Comparison of ENCODE assay signal across 29 cellular contexts in genomic region chr11:1803246-1803645, GRCh38. TPM values are rescaled to one million over a fixed set of nuclear protein-coding genes. Genes with fewer than 3 reads are reported as not detected.
"Had no signal": no experiment of that assay in that cellular context is flagged by ENCODE, and none has a peak within 500 bp of the region (broad histone marks: within the 10 kb centered on the region; RNA-seq: fewer than 3 reads in every experiment).

No MANE protein-coding gene starts in this region.

- H3K4me3 ChIP-seq: ovary, psoas muscle, right lobe of liver, sigmoid colon, suprapubic skin, testis, tibial artery, transverse colon, upper lobe of right lung, uterus had no signal

- H3K36me3 Mint-ChIP-seq: naive thymus-derived CD4-positive, alpha-beta T cell; stimulated activated effector memory CD8-positive, alpha-beta T cell treated with anti-CD3 and anti-CD28 coated beads, Interleukin-12 subunit alpha, Interleukin-12 subunit beta, amount 100 ng/mL, for 72 hours; stimulated activated naive B cell treated with anti-CD40 and anti-IgM and Interleukin-4, amounts not matched to agents 10 μg/mL and 1 μg/mL and 100 μg/mL, for 72 hours; type B pancreatic cell had no signal

- H3K27ac Mint-ChIP-seq: naive thymus-derived CD4-positive, alpha-beta T cell; nephron; progenitor cell of endocrine pancreas; stimulated activated effector memory CD8-positive, alpha-beta T cell treated with anti-CD3 and anti-CD28 coated beads, Interleukin-12 subunit alpha, Interleukin-12 subunit beta, amount 100 ng/mL, for 72 hours; stimulated activated naive B cell treated with anti-CD40 and anti-IgM and Interleukin-4, amounts not matched to agents 10 μg/mL and 1 μg/mL and 100 μg/mL, for 72 hours; stimulated activated naive CD8-positive, alpha-beta T cell treated with anti-CD3 and anti-CD28 coated beads, Interleukin-15, Interleukin-2, amounts not matched to agents 100 ng/mL and 50 ng/mL, for 24 hours; type B pancreatic cell had no signal

- H3K36me3 ChIP-seq: ovary, right lobe of liver, sigmoid colon, suprapubic skin, tibial artery, transverse colon, upper lobe of right lung, uterus had no signal

- H3K4me3 Mint-ChIP-seq: naive thymus-derived CD4-positive, alpha-beta T cell; nephron; stimulated activated effector memory CD8-positive, alpha-beta T cell treated with anti-CD3 and anti-CD28 coated beads, Interleukin-12 subunit alpha, Interleukin-12 subunit beta, amount 100 ng/mL, for 72 hours; stimulated activated naive B cell treated with anti-CD40 and anti-IgM and Interleukin-4, amounts not matched to agents 10 μg/mL and 1 μg/mL and 100 μg/mL, for 72 hours; stimulated activated naive CD8-positive, alpha-beta T cell treated with anti-CD3 and anti-CD28 coated beads, Interleukin-15, Interleukin-2, amounts not matched to agents 100 ng/mL and 50 ng/mL, for 24 hours; type B pancreatic cell had no signal

- H3K9ac ChIP-seq: parathyroid adenoma had no signal

- H3K27ac ChIP-seq: ovary, parathyroid adenoma, psoas muscle, right lobe of liver, sigmoid colon, suprapubic skin, testis, tibial artery, transverse colon, upper lobe of right lung, uterus had no signal

- H3K27me3 ChIP-seq: ovary, right lobe of liver, testis, uterus had no signal

- H3K27me3 Mint-ChIP-seq: stimulated activated naive CD8-positive, alpha-beta T cell treated with anti-CD3 and anti-CD28 coated beads, Interleukin-15, Interleukin-2, amounts not matched to agents 100 ng/mL and 50 ng/mL, for 24 hours had no signal

- ATAC-seq: naive thymus-derived CD4-positive, alpha-beta T cell; psoas muscle; right cardiac atrium; right lobe of liver; stimulated activated effector memory CD8-positive, alpha-beta T cell treated with anti-CD3 and anti-CD28 coated beads, Interleukin-12 subunit alpha, Interleukin-12 subunit beta, amount 100 ng/mL, for 72 hours; stimulated activated naive B cell treated with anti-CD40 and anti-IgM and Interleukin-4, amounts not matched to agents 10 μg/mL and 1 μg/mL and 100 μg/mL, for 72 hours; upper lobe of right lung had no signal

- H3K9me3 ChIP-seq: ovary, psoas muscle, right lobe of liver, sigmoid colon, suprapubic skin, testis, tibial artery, transverse colon, upper lobe of right lung, uterus had no signal

- DNase-seq: naive thymus-derived CD4-positive, alpha-beta T cell; occipital lobe; ovary; psoas muscle; right cardiac atrium; right lobe of liver; sigmoid colon; small intestine; stimulated activated CD4-positive, alpha-beta T cell treated with anti-CD3 and anti-CD28 coated beads, Interleukin-15, amount 100 ng/mL, for 24 hours; stimulated activated CD4-positive, alpha-beta T cell treated with anti-CD3 and anti-CD28 coated beads, Interleukin-2, amount 100 ng/mL, for 24 hours; stimulated activated CD4-positive, alpha-beta T cell treated with anti-CD3 and anti-CD28 coated beads, Interleukin-2, amount 100 ng/mL, for 48 hours; stimulated activated CD4-positive, alpha-beta T cell treated with anti-CD3 and anti-CD28 coated beads, Interleukin-4, amount 100 ng/mL, for 24 hours; stimulated activated naive B cell treated with anti-CD40 and anti-IgM and Interleukin-4, amounts not matched to agents 10 μg/mL and 1 μg/mL and 100 μg/mL, for 72 hours; stimulated activated naive CD4-positive, alpha-beta T cell treated with Interleukin-2 at 50 U/mL for 16 hours; substantia nigra; testis; tibial artery; transverse colon; upper lobe of right lung; uterus had no signal

- H3K9me3 Mint-ChIP-seq: naive thymus-derived CD4-positive, alpha-beta T cell; nephron; stimulated activated effector memory CD8-positive, alpha-beta T cell treated with anti-CD3 and anti-CD28 coated beads, Interleukin-12 subunit alpha, Interleukin-12 subunit beta, amount 100 ng/mL, for 72 hours; stimulated activated naive B cell treated with anti-CD40 and anti-IgM and Interleukin-4, amounts not matched to agents 10 μg/mL and 1 μg/mL and 100 μg/mL, for 72 hours; stimulated activated naive CD8-positive, alpha-beta T cell treated with anti-CD3 and anti-CD28 coated beads, Interleukin-15, Interleukin-2, amounts not matched to agents 100 ng/mL and 50 ng/mL, for 24 hours; type B pancreatic cell had no signal

- H3K4me1 ChIP-seq: parathyroid adenoma, psoas muscle, right lobe of liver, sigmoid colon, suprapubic skin, tibial artery, transverse colon, upper lobe of right lung, uterus had no signal

- H3K79me2 ChIP-seq: parathyroid adenoma had no signal

- H2AFZ ChIP-seq: parathyroid adenoma had no signal

- H3K4me1 Mint-ChIP-seq: naive thymus-derived CD4-positive, alpha-beta T cell; nephron; stimulated activated effector memory CD8-positive, alpha-beta T cell treated with anti-CD3 and anti-CD28 coated beads, Interleukin-12 subunit alpha, Interleukin-12 subunit beta, amount 100 ng/mL, for 72 hours; stimulated activated naive B cell treated with anti-CD40 and anti-IgM and Interleukin-4, amounts not matched to agents 10 μg/mL and 1 μg/mL and 100 μg/mL, for 72 hours had no signal

RNA-seq across cellular contexts. Expression of gene SYT8, which starts 31.5 kb away (rescaled TPM):
- total RNA-seq: naive thymus-derived CD4-positive, alpha-beta T cell; occipital lobe; right cardiac atrium; sigmoid colon; skeletal muscle tissue had no signal

RNA-seq across cellular contexts. Expression of gene TNNI2, which starts 35.5 kb away (rescaled TPM):
- total RNA-seq: renal cortical epithelial cell, right cardiac atrium, sigmoid colon, testis had no signal

RNA-seq across cellular contexts. Expression of gene LSP1, which starts 49.6 kb away (rescaled TPM):
- total RNA-seq: progenitor cell of endocrine pancreas, renal cortical epithelial cell had no signal

RNA-seq across cellular contexts. Expression of gene IFITM10, which starts 52.9 kb away (rescaled TPM):
- total RNA-seq: skeletal muscle tissue had no signal
